Comparison of ENCODE assay signal across 8 cellular contexts in the genomic region with DNA sequence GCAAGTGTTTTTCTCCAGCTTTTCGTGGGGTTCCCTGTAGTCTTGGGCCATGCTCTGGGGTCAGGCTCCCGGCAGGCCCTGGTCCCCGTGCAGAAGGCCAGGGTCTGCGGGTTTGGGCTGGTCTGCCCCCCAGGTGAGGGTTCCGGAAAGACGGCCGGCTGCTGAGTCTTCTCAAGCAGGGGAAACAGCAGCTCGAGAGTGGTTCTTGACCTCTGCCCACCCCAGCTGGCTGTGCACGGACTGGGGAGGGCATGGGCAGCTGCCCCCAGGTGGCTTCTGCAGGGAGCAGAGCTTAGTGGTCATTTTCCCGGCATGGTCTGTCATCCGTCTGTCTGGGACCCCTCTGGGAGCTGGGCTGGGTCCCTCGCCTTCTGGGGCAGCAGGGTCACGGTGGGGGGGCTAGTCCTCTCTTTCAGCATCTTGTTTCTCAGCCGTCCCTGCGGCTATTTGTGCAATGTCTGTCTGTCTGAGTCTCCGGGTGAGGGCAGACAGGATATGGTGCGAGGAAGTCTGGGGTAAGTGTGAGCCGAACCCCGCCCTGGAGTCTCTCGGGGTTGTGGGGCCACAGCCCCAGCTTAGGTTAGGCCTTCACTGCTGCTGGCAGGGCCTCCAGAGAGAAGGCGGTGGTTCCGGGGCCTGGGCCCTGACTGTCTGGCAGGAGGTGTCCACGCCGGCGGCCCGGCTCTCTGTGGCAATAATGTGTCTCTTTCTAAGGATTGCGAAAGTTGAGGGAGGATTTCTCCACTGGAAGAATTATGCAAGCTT. TPM values are rescaled to one million over a fixed set of nuclear protein-coding genes. Genes with fewer than 3 reads are reported as not detected.
DNase-seq lines count a peak whose midpoint lies in the region; ATAC-seq and TF ChIP-seq lines count a peak whose summit lies in the region.

No MANE protein-coding gene starts in this region.

- no peaks in the 10 kb centered on the region for H3K36me3 ChIP-seq in upper lobe of right lung

- H3K4me1 ChIP-seq in upper lobe of right lung: peaks cover 74% of the 10 kb centered on the region

- TF ChIP-seq CTCF in fibroblast of the aortic adventitia (IDR thresholded peaks at IDR 0.05; ENCODE audit: insufficient read depth, low read length) (no peak), upper lobe of right lung (IDR thresholded peaks at IDR 0.05) (no peak)

- H3K4me3 ChIP-seq in fibroblast of the aortic adventitia (ENCODE audit: low read depth, low read length) (peak overlapping the region; percentile 88), upper lobe of right lung (peak overlapping the region; percentile 80)

- peak; percentile 83 for ATAC-seq in upper lobe of right lung

- DNase-seq in GM04503 (ENCODE audit: low read depth) (peak; percentile 89), NOMO-1 (lab: John Stamatoyannopoulos, UW; ENCODE audit: unreplicated experiment in 2 of 2) (peak; percentile 99), fibroblast of the aortic adventitia (ENCODE audit: low read depth) (peak; percentile 96), occipital lobe (lab: John Stamatoyannopoulos, UW) (peak; percentile 45), upper lobe of right lung (peak; percentile 97), NCI-H2196 treated with DMSO at 0.1 percent for 48 hours (lab: John Stamatoyannopoulos, UW; ENCODE audit: unreplicated experiment) (no peak), NCI-H2081 treated with DMSO at 0.1 percent for 48 hours (lab: John Stamatoyannopoulos, UW) (no peak)
- DNase-seq in activated effector memory CD4-positive, alpha-beta T cell treated with anti-CD3 and anti-CD28 coated beads, Interleukin-2, amount 50 U/mL, for 16 hours: peak; percentile 87

- peak overlapping the region; percentile 87 for H3K27ac ChIP-seq in upper lobe of right lung

- intact Hi-C loops in upper lobe of right lung (cut with DNase I): no loop called here

- H3K9me3 ChIP-seq in upper lobe of right lung: no peaks in the 10 kb centered on the region

- H3K27me3 ChIP-seq in upper lobe of right lung: no peaks in the 10 kb centered on the region

RNA-seq across cellular contexts. Expression of gene SKI, which starts 6.1 kb away (rescaled TPM):
- total RNA-seq in fibroblast of the aortic adventitia (ENCODE audit: low replicate concordance) (28.1 and 36.6 TPM in 2 replicates), occipital lobe (19.3 TPM), upper lobe of right lung (89.6 TPM)

RNA-seq across cellular contexts. Expression of gene FAAP20, which starts 39.6 kb away (rescaled TPM):
- 18.5 and 23.2 TPM in 2 replicates for total RNA-seq in fibroblast of the aortic adventitia (ENCODE audit: low replicate concordance)
- total RNA-seq in occipital lobe: 20.3 TPM
- 55.3 TPM for total RNA-seq in upper lobe of right lung

Comparison
In these comparisons a context has a peak if more than half of its experiments do, and no peak if none do; other contexts are left out.
1. DNase-seq: peak in GM04503 (single experiment), NOMO-1 (2 of 2), activated effector memory CD4-positive, alpha-beta T cell treated with anti-CD3 and anti-CD28 coated beads, Interleukin-2, amount 50 U/mL, for 16 hours (single experiment), fibroblast of the aortic adventitia (single experiment), occipital lobe (single experiment) and upper lobe of right lung (single experiment); none in NCI-H2196 treated with DMSO at 0.1 percent for 48 hours (single experiment) and NCI-H2081 treated with DMSO at 0.1 percent for 48 hours (single experiment).